27 cellular contexts compared by ENCODE assay signal in genomic region chr5:33691846-33692245, GRCh38.
"Had no signal": no experiment of that assay in that cellular context is flagged by ENCODE, and none has a peak within 500 bp of the region (broad histone marks: within the 10 kb centered on the region; RNA-seq: fewer than 3 reads in every experiment).

No MANE protein-coding gene starts in this region.

- H3K4me1 ChIP-seq: parathyroid adenoma, psoas muscle, right atrium auricular region had no signal

- H3K36me3 ChIP-seq: left ventricle myocardium inferior, right atrium auricular region, tibial nerve, WERI-Rb-1 had no signal

- H3K27me3 ChIP-seq: right atrium auricular region, tibial nerve had no signal

- H3K9ac ChIP-seq: parathyroid adenoma had no signal

- H2AFZ ChIP-seq: parathyroid adenoma had no signal

- ATAC-seq: activated CD4-positive, CD25-positive, alpha-beta regulatory T cell treated with anti-CD3 and anti-CD28 coated beads, Interleukin-2, amount 50 U/mL, for 24 hours; esophagus mucosa; mucosa of descending colon; psoas muscle had no signal

- H3K27ac ChIP-seq: left ventricle myocardium inferior, parathyroid adenoma, psoas muscle, right atrium auricular region, WERI-Rb-1 had no signal

- H3K4me3 ChIP-seq: left ventricle myocardium inferior, lung, mucosa of descending colon, psoas muscle, right atrium auricular region, tibial nerve had no signal

- FAIRE-seq: bronchial epithelial cell, frontal cortex, TTC549 had no signal

- H3K79me2 ChIP-seq: parathyroid adenoma had no signal

- DNase-seq: activated CD4-positive, alpha-beta memory T cell treated with anti-CD3 and anti-CD28 coated beads for 36 hours; activated CD4-positive, alpha-beta T cell treated with anti-CD3 and anti-CD28 coated beads, Interleukin-2, amount 10 ng/mL, durations not matched to agents 24 days and 14 days; activated CD8-positive, alpha-beta memory T cell treated with anti-CD3 and anti-CD28 coated beads, Interleukin-2, amount 50 U/mL, for 4 hours; activated gamma-delta T cell; activated naive CD4-positive, alpha-beta T cell treated with anti-CD3 and anti-CD28 coated beads, Interleukin-2, amount 10 ng/mL, durations not matched to agents 7 days and 5 days; activated naive CD8-positive, alpha-beta T cell treated with anti-CD3 and anti-CD28 coated beads, Interleukin-2, amount 10 ng/mL, durations not matched to agents 7 days and 5 days; activated T-cell treated with anti-CD3 and anti-CD28 coated beads, Interleukin-2, amount 50 U/mL, for 1 hour; amniotic stem cell; endodermal cell; islet precursor cell; left ventricle myocardium inferior; mucosa of descending colon; nephron progenitor cell; psoas muscle; stimulated activated CD4-positive, alpha-beta T cell treated with anti-CD3 and anti-CD28 coated beads, Interleukin-2, amount 100 ng/mL, for 48 hours; stimulated activated naive CD4-positive, alpha-beta T cell treated with Interleukin-2 at 50 U/mL for 16 hours; T-helper 9 cell; WERI-Rb-1 had no signal
